1 cellular context compared by ENCODE assay signal in genomic region chrX:149021164-149021563, GRCh38.
A peak's percentile ranks its signal among the peaks of the same experiment; 100 is the strongest.
TF ChIP-seq lines count a peak whose summit lies in the region.

No MANE protein-coding gene starts in this region.

TF ChIP-seq in GM12878, 131 proteins besides CTCF, POLR2A, EP300 and RAD21 (continued from another document and continues in another):
- TF ChIP-seq BCLAF1 (IDR thresholded peaks at IDR 0.05) = no peak
- no peak for TF ChIP-seq CREB1 (IDR thresholded peaks at IDR 0.05; ENCODE audit: low read depth)
- TF ChIP-seq SKIL (IDR thresholded peaks at IDR 0.05; ENCODE audit: low read depth, poor library complexity, severe bottlenecking) = no peak
- TF ChIP-seq IKZF2 (IDR thresholded peaks at IDR 0.05) = peak in 1 of 2 experiments; percentile 38; a peak in 2 of 4 replicates
- TF ChIP-seq SMC3 (IDR thresholded peaks at IDR 0.05; ENCODE audit: borderline replicate concordance, low read length) = no peak
- TF ChIP-seq CBFB (IDR thresholded peaks at IDR 0.05; ENCODE audit: low read depth) = no peak
- TF ChIP-seq HCFC1 (IDR thresholded peaks at IDR 0.05; ENCODE audit: low read length) = no peak
- TF ChIP-seq ZBTB4 (CRISPR knock-in tag; IDR thresholded peaks at IDR 0.05) = no peak
- no peak for TF ChIP-seq ZNF207 (IDR thresholded peaks at IDR 0.05; ENCODE audit: borderline replicate concordance)
- TF ChIP-seq NR2F1 (conservative IDR thresholded peaks at IDR 0.05) = peak; percentile 55; the same call in 1 of the 2 replicates
- peak; percentile 10; the same call in 1 of the 2 replicates for TF ChIP-seq RELB (IDR thresholded peaks at IDR 0.05; ENCODE audit: low read depth)
- peak; percentile 91 for TF ChIP-seq MEF2B (IDR thresholded peaks at IDR 0.05; ENCODE audit: partially characterized antibody, poor library complexity, severe bottlenecking)
- TF ChIP-seq NFXL1 (IDR thresholded peaks at IDR 0.05; ENCODE audit: borderline replicate concordance) = no peak
- no peak for TF ChIP-seq MLLT1 (IDR thresholded peaks at IDR 0.05)
- peak; percentile 29; the same call in 1 of the 2 replicates for TF ChIP-seq MTA2 (IDR thresholded peaks at IDR 0.05; ENCODE audit: low read depth)
- TF ChIP-seq PBX3 (IDR thresholded peaks at IDR 0.05; ENCODE audit: insufficient replicate concordance, low read depth, low read length) = no peak
- no peak for TF ChIP-seq TCF3 (IDR thresholded peaks at IDR 0.05; ENCODE audit: borderline replicate concordance, insufficient read depth, low read depth, low read length)
- no peak for TF ChIP-seq SP1 (IDR thresholded peaks at IDR 0.05; ENCODE audit: low read depth, low read length)
- no peak for TF ChIP-seq FOXK2 (IDR thresholded peaks at IDR 0.05)
- no peak for TF ChIP-seq WRNIP1 (IDR thresholded peaks at IDR 0.05; ENCODE audit: borderline replicate concordance, low read depth, low read length)
- no peak for TF ChIP-seq KAT2A (conservative IDR thresholded peaks at IDR 0.05; ENCODE audit: control insufficient read depth, low read depth, low read length)
- TF ChIP-seq ATF2 (IDR thresholded peaks at IDR 0.05; ENCODE audit: low read length) = no peak
- no peak for TF ChIP-seq LARP7 (IDR thresholded peaks at IDR 0.05)
- TF ChIP-seq PKNOX1 (IDR thresholded peaks at IDR 0.05) = no peak; the same call in 1 of the 2 replicates
- no peak for TF ChIP-seq RCOR1 (conservative IDR thresholded peaks at IDR 0.05; ENCODE audit: low read depth, low read length)
- TF ChIP-seq SMAD5 (IDR thresholded peaks at IDR 0.05; ENCODE audit: low read depth) = no peak
- no peak for TF ChIP-seq ZBED1 (IDR thresholded peaks at IDR 0.05; ENCODE audit: borderline replicate concordance)
- no peak for TF ChIP-seq POU2F2 (IDR thresholded peaks at IDR 0.05; ENCODE audit: borderline replicate concordance, low read depth, low read length)
- TF ChIP-seq JUND (IDR thresholded peaks at IDR 0.05; ENCODE audit: low read depth, low read length) = no peak
- no peak for TF ChIP-seq NFYA (IDR thresholded peaks at IDR 0.05; ENCODE audit: borderline replicate concordance, low read depth, low read length)
- no peak for TF ChIP-seq IRF5 (IDR thresholded peaks at IDR 0.05; ENCODE audit: borderline replicate concordance)
- no peak for TF ChIP-seq RB1 (IDR thresholded peaks at IDR 0.05; ENCODE audit: borderline replicate concordance)
- TF ChIP-seq SIN3A (IDR thresholded peaks at IDR 0.05; ENCODE audit: low read depth, low read length) = no peak
- no peak for TF ChIP-seq CEBPB (IDR thresholded peaks at IDR 0.05; ENCODE audit: borderline replicate concordance in 1 of 2, low read depth in 2 of 2, low read length in 2 of 2)
- TF ChIP-seq IKZF1 (conservative IDR thresholded peaks at IDR 0.05) = peak; percentile 37
- TF ChIP-seq BCL11A (IDR thresholded peaks at IDR 0.05; ENCODE audit: low read depth, low read length) = no peak
- no peak for TF ChIP-seq E2F4 (IDR thresholded peaks at IDR 0.05; ENCODE audit: low read depth, low read length)
- TF ChIP-seq ETV6 (conservative IDR thresholded peaks at IDR 0.05 in 1 of 2, IDR thresholded peaks at IDR 0.05 in 1 of 2; ENCODE audit: borderline replicate concordance in 1 of 2, low read depth in 1 of 2) = no peak
- 0 out of 2 replicates have a peak, but pooled peaks have one; percentile 5 for TF ChIP-seq RUNX3 (IDR thresholded peaks at IDR 0.05; ENCODE audit: low read length)
- no peak for TF ChIP-seq FOS (IDR thresholded peaks at IDR 0.05; ENCODE audit: borderline replicate concordance, extremely low read depth, insufficient read length)
- TF ChIP-seq RAD51 (IDR thresholded peaks at IDR 0.05) = no peak
- no peak for TF ChIP-seq ASH2L (IDR thresholded peaks at IDR 0.05; ENCODE audit: borderline replicate concordance, low read depth)
